Comparison of ENCODE assay signal across 28 cellular contexts in genomic region chr2:45285311-45285710, GRCh38.
"Had no signal": no experiment of that assay in that cellular context is flagged by ENCODE, and none has a peak within 500 bp of the region (broad histone marks: within the 10 kb centered on the region; RNA-seq: fewer than 3 reads in every experiment).

No MANE protein-coding gene starts in this region.

- ATAC-seq: activated CD8-positive, alpha-beta T cell treated with anti-CD3 and anti-CD28 coated beads for 36 hours; activated T-cell treated with anti-CD3 and anti-CD28 coated beads, Interleukin-2, amount 50 U/mL, for 4 hours; activated T-helper 17 cell treated with anti-CD3 and anti-CD28 coated beads, Interleukin-2, amount 50 U/mL, for 72 hours; esophagus mucosa; pancreas; sciatic nerve; stimulated activated naive B cell treated with anti-CD40 and anti-IgM and Interleukin-4, amounts not matched to agents 10 μg/mL and 1 μg/mL and 100 μg/mL, for 72 hours; T-helper 17 cell; WTC11 had no signal

- FAIRE-seq: frontal cortex, islet of Langerhans, pancreas had no signal

- H3K27ac ChIP-seq: left ventricle myocardium inferior, neutrophil, pancreas, prostate gland, tibial nerve had no signal

- H3K4me3 ChIP-seq: left ventricle myocardium inferior, lung, pancreas, prostate gland, tibial nerve had no signal

- H3K27me3 ChIP-seq: pancreas, tibial nerve had no signal

- H3K36me3 ChIP-seq: left ventricle myocardium inferior, neutrophil, pancreas, prostate gland, tibial nerve had no signal

- H3K9me3 ChIP-seq: neutrophil, pancreas, prostate gland, tibial nerve had no signal

- DNase-seq: activated CD4-positive, alpha-beta T cell treated with anti-CD3 and anti-CD28 coated beads for 1 hour; activated CD4-positive, alpha-beta T cell treated with anti-CD3 and anti-CD28 coated beads, Interleukin-2, amount 50 U/mL, for 1 hour; activated CD8-positive, alpha-beta T cell treated with anti-CD3 and anti-CD28 coated beads for 36 hours; activated gamma-delta T cell treated with Interleukin-2 at 50 U/mL for 16 hours; activated naive CD4-positive, alpha-beta T cell treated with anti-CD3 and anti-CD28 coated beads, Interleukin-2, amount 50 U/mL, for 16 hours; activated T-cell treated with anti-CD3 and anti-CD28 coated beads, Interleukin-2, amount 50 U/mL, for 4 hours; amniotic stem cell; central memory CD4-positive, alpha-beta T cell; glutamatergic neuron; left ventricle myocardium inferior; nephron progenitor cell; pancreas; retina; stimulated activated CD4-positive, alpha-beta T cell treated with anti-CD3 and anti-CD28 coated beads, Interleukin-15, amount 100 ng/mL, for 24 hours; stimulated activated CD4-positive, alpha-beta T cell treated with anti-CD3 and anti-CD28 coated beads, Interleukin-2, amount 100 ng/mL, for 24 hours; stimulated activated naive B cell treated with anti-CD40 and anti-IgM and Interleukin-4, amounts not matched to agents 10 μg/mL and 1 μg/mL and 100 μg/mL, for 72 hours; T-helper 17 cell; T1000 had no signal

- H3K4me1 ChIP-seq: left ventricle myocardium inferior, pancreas, prostate gland, tibial nerve had no signal
